Comparison of ENCODE assay signal across 10 cellular contexts in genomic region chr11:62853279-62853965, GRCh38. TPM values are rescaled to one million over a fixed set of nuclear protein-coding genes. Genes with fewer than 3 reads are reported as not detected.
DNase-seq lines count a peak whose midpoint lies in the region; ATAC-seq, FAIRE-seq and TF ChIP-seq lines count a peak whose summit lies in the region.
"Had no signal": no experiment of that assay in that cellular context is flagged by ENCODE, and none has a peak within 500 bp of the region (broad histone marks: within the 10 kb centered on the region; RNA-seq: fewer than 3 reads in every experiment).

No MANE protein-coding gene starts in this region.

- no peaks in the 10 kb centered on the region for H3K27me3 ChIP-seq in K562 (ENCODE audit: control insufficient read depth in 2 of 2, insufficient read depth in 2 of 2, low read length in 2 of 2)

- in situ Hi-C loops in K562 (cut with MboI), result loop anchor here (25.0 kb wide), 1 partner anchor 466 kb away; no protein-coding TSS in a partner anchor

- intact Hi-C loops in K562 (cut with micrococcal nuclease), result no loop called here
- intact Hi-C loops in CD14-positive monocyte (cut with micrococcal nuclease), result loop anchor here in 1 of 2 donors (10.0 kb wide), 1 partner anchor 239 kb away; the partner anchor contains the start of genes EML3 and ROM1

- H3K4me2 ChIP-seq in K562 (ENCODE audit: insufficient read depth, low read length), result peak overlapping the region; percentile 99

- no peak overlapping the region for H2AFZ ChIP-seq in K562 (ENCODE audit: low read depth, low read length)

- H3K4me3 ChIP-seq in K562, result peak overlapping the region; percentile 74

- peaks cover 70% of the 10 kb centered on the region for H3K79me2 ChIP-seq in K562 (ENCODE audit: control insufficient read depth, insufficient read depth, low read length)

- no peak for FAIRE-seq in K562 (lab: Jason Lieb, UNC)

- H3K27me3 Mint-ChIP-seq in IgD-negative memory B cell (no peaks in the 10 kb centered on the region), mesothelial cell of epicardium (ENCODE audit: low read depth) (no peaks in the 10 kb centered on the region), CD14-positive monocyte (ENCODE audit: low read depth in 3 of 3) (no peaks in the 10 kb centered on the region)

- H3K36me3 Mint-ChIP-seq in IgD-negative memory B cell, result no peaks in the 10 kb centered on the region
- H3K36me3 Mint-ChIP-seq in mesothelial cell of epicardium, result peaks cover 24% of the 10 kb centered on the region
- H3K36me3 Mint-ChIP-seq in CD14-positive monocyte, result peaks cover 29 to 31% of the 10 kb centered on the region in 2 donors

- no peaks in the 10 kb centered on the region for H3K9me3 ChIP-seq in K562 (replicated peaks; ENCODE audit: control insufficient read depth, insufficient read depth, low read depth, low read length)

- H4K20me1 ChIP-seq in K562 (replicated peaks; ENCODE audit: control insufficient read depth, insufficient read depth, low read length), result peaks cover 44% of the 10 kb centered on the region

- no TSS peak for BruUV-seq in K562 (replicated peaks; lab: Mats Ljungman, UMichigan)

- peak overlapping the region; percentile 92 to 96 for H3K9ac ChIP-seq in K562 (ENCODE audit: insufficient read depth in 1 of 2, low read depth in 2 of 2, low read length in 2 of 2)

- TF ChIP-seq CTCF in C4-2B (conservative IDR thresholded peaks at IDR 0.05) (no peak), K562 (IDR thresholded peaks at IDR 0.05 in 2 of 3, conservative IDR thresholded peaks at IDR 0.05 in 1 of 3; ENCODE audit: insufficient read depth in 2 of 3, low read depth in 1 of 3, low read length in 3 of 3) (no peak), mesothelial cell of epicardium (IDR thresholded peaks at IDR 0.05; ENCODE audit: unreplicated experiment) (no peak), CD14-positive monocyte (IDR thresholded peaks at IDR 0.05) (no peak)

- H3K4me1 Mint-ChIP-seq in IgD-negative memory B cell, result peaks cover 30 to 45% (median 43%) of the 10 kb centered on the region in 3 donors
- peaks cover 54% of the 10 kb centered on the region for H3K4me1 Mint-ChIP-seq in mesothelial cell of epicardium
- H3K4me1 Mint-ChIP-seq in CD14-positive monocyte, result peaks cover 48% of the 10 kb centered on the region

- peak overlapping the region; percentile 86 to 99 (median 89) for H3K27ac Mint-ChIP-seq in IgD-negative memory B cell
- peak overlapping the region; percentile 95 for H3K27ac Mint-ChIP-seq in mesothelial cell of epicardium
- H3K27ac Mint-ChIP-seq in CD14-positive monocyte, result peak overlapping the region in 1 of 7 donors; percentile 59

- ATAC-seq in K562 (no peak), GM18858 (IDR thresholded peaks at IDR 0.05; ENCODE audit: unreplicated experiment) (no peak)

- POLR2A ChIA-PET in K562 (lab: Yijun Ruan, JAX), result interaction anchor here (0.6 to 10.0 kb wide), 21 partner anchors 8 to 117 kb away, joined by 3 to 403 read pairs (median 19); partner anchors contain the start of genes NXF1, SLC3A2, STX5 and TEX54

- H3K36me3 ChIP-seq in K562 (ENCODE audit: control insufficient read depth, insufficient read depth, low read length), result peaks cover 50% of the 10 kb centered on the region

- H3K9me1 ChIP-seq in K562 (ENCODE audit: control insufficient read depth, insufficient read depth, low read length), result no peaks in the 10 kb centered on the region

- no peak for TF ChIP-seq RAD21 in K562 (CRISPR knock-in tag; conservative IDR thresholded peaks at IDR 0.05 in 1 of 2, IDR thresholded peaks at IDR 0.05 in 1 of 2)

- 2% methylated on average over 7 of the region's 7 CpGs for WGBS in K562 (ENCODE audit: insufficient coverage, low coverage, missing lambda C conversion rate)

- peak overlapping the region; percentile 5; the same call in 1 of the 2 replicates for H3K27ac ChIP-seq in C4-2B
- H3K27ac ChIP-seq in K562 (ENCODE audit: extremely low read depth, low read depth, low read length), result peak overlapping the region; percentile 92

- no peaks in the 10 kb centered on the region for H3K9me3 Mint-ChIP-seq in IgD-negative memory B cell
- H3K9me3 Mint-ChIP-seq in mesothelial cell of epicardium, result no peaks in the 10 kb centered on the region
- no peaks in the 10 kb centered on the region for H3K9me3 Mint-ChIP-seq in CD14-positive monocyte

- peak in 1 of 4 experiments; percentile 14 for DNase-seq in K562 (ENCODE audit: extremely low read depth in 1 of 4, low spot score in 3 of 4)
- DNase-seq in mesothelial cell of epicardium (ENCODE audit: low spot score in 2 of 2, unreplicated experiment in 2 of 2), result no peak
- no peak for DNase-seq in NCI-H82 (lab: John Stamatoyannopoulos, UW)
- DNase-seq in COLO829 (ENCODE audit: low spot score), result no peak
- no peak for DNase-seq in CD14-positive monocyte (ENCODE audit: low spot score)
- DNase-seq: caudate nucleus, NCI-H2029 treated with DMSO at 0.1 percent for 48 hours had no signal

- peak overlapping the region; percentile 97 to 99 (median 98) for H3K4me3 Mint-ChIP-seq in IgD-negative memory B cell
- peak overlapping the region; percentile 96 for H3K4me3 Mint-ChIP-seq in mesothelial cell of epicardium
- H3K4me3 Mint-ChIP-seq in CD14-positive monocyte, result no peak overlapping the region

- peak; percentile 65 for TF ChIP-seq POLR2A in K562 (conservative IDR thresholded peaks at IDR 0.05)

- CTCF ChIA-PET in K562 (lab: Yijun Ruan, JAX; ENCODE audit: low intra/inter-chr PET ratio), result no interaction called here

- peaks cover 0 to 14% of the 10 kb centered on the region in 2 experiments; a peak in 2 of 5 replicates for H3K4me1 ChIP-seq in K562 (replicated peaks in 1 of 2; ENCODE audit: control insufficient read depth in 2 of 2, insufficient read depth in 2 of 2, low read length in 2 of 2)

- TF ChIP-seq EP300 in K562 (IDR thresholded peaks at IDR 0.05; ENCODE audit: low read length), result no peak

RNA-seq across cellular contexts. Expression of gene WDR74, which starts 14.0 kb away (rescaled TPM):
- polyA plus RNA-seq in IgD-negative memory B cell (57.5 TPM), K562 (2011; rRNA removed) (87.2 and 92.0 TPM in 2 replicates), K562 (2014; fragmentation: Illumina TruSeq; extraction: Trizol) (114 and 118 TPM in 2 replicates), K562 (2014; fragmentation: Nextera tagmentation; extraction: Ambion mirVana) (10 to 100 TPM; 32.7 to 46.2 TPM), K562 (2014; rRNA removed) (165 and 208 TPM in 2 replicates), CD14-positive monocyte (10 to 100 TPM; 14.2 to 18.4 TPM)
- total RNA-seq in K562 (2011; cell fraction: chromatin; rRNA removed; ENCODE audit: low replicate concordance), result 146 and 260 TPM in 2 replicates
- 230 and 252 TPM in 2 replicates for total RNA-seq in K562 (2011; cell fraction: nucleolus; rRNA removed)
- total RNA-seq in K562 (2011; cell fraction: nucleoplasm; rRNA removed), result 260 and 399 TPM in 2 replicates
- total RNA-seq in K562 (2014; rRNA removed) (210 and 239 TPM in 2 replicates), K562 (2014; rRNA removed; fragmentation: Illumina TruSeq; extraction: Trizol) (94.6 and 112 TPM in 2 replicates), K562 (2015; rRNA removed; fragmentation: Illumina TruSeq; extraction: Trizol) (122 and 128 TPM in 2 replicates), K562 (2021) (136 TPM in 2 replicates), mesothelial cell of epicardium (59.3 to 63.7 TPM (median 62.1 TPM) in 3 replicates)
- polyA plus RNA-seq in K562 (2011; cell fraction: cytosol; rRNA removed), result 101 and 156 TPM in 2 replicates
- 223 and 302 TPM in 2 replicates for polyA plus RNA-seq in K562 (2011; cell fraction: nucleus; rRNA removed)
- polyA plus RNA-seq in K562 (2012), result 75.1 and 119 TPM in 2 replicates
- 96.2 and 110 TPM in 2 replicates for polyA minus RNA-seq in K562 (2011; rRNA and poly(A)+ RNA removed)
- polyA minus RNA-seq in K562 (2011; cell fraction: cytosol; rRNA and poly(A)+ RNA removed), result 51.0 and 53.7 TPM in 2 replicates
- polyA minus RNA-seq in K562 (2011; cell fraction: nucleus; rRNA and poly(A)+ RNA removed), result 178 and 418 TPM in 2 replicates

RNA-seq across cellular contexts. Expression of gene TEX54, which starts 20.8 kb away (rescaled TPM):
- polyA plus RNA-seq in IgD-negative memory B cell (not detected), K562 (2011; rRNA removed) (not detected in 2 replicates), K562 (2014; fragmentation: Illumina TruSeq; extraction: Trizol) (not detected in 2 replicates), K562 (2014; fragmentation: Nextera tagmentation; extraction: Ambion mirVana) (not detected), K562 (2014; rRNA removed) (not detected in 2 replicates), CD14-positive monocyte (under 1 TPM in 1 of 2 donors, not detected in 1; 0.74 TPM)
- 0.93 TPM in 1 of 2 replicates, not detected in the other for total RNA-seq in K562 (2011; cell fraction: chromatin; rRNA removed; ENCODE audit: low replicate concordance)
- 2.0 TPM in 1 of 2 replicates, not detected in the other for total RNA-seq in K562 (2011; cell fraction: nucleolus; rRNA removed)
- 1.2 TPM in 1 of 2 replicates, not detected in the other for total RNA-seq in K562 (2011; cell fraction: nucleoplasm; rRNA removed)
- total RNA-seq in K562 (2014; rRNA removed) (not detected in 2 replicates), K562 (2014; rRNA removed; fragmentation: Illumina TruSeq; extraction: Trizol) (not detected in 2 replicates), K562 (2015; rRNA removed; fragmentation: Illumina TruSeq; extraction: Trizol) (not detected in 2 replicates), K562 (2021) (not detected in 2 replicates), mesothelial cell of epicardium (not detected in 3 replicates)
- not detected in 2 replicates for polyA plus RNA-seq in K562 (2011; cell fraction: cytosol; rRNA removed)
- not detected in 2 replicates for polyA plus RNA-seq in K562 (2011; cell fraction: nucleus; rRNA removed)
- polyA plus RNA-seq in K562 (2012), result not detected in 2 replicates
- polyA minus RNA-seq in K562 (2011; rRNA and poly(A)+ RNA removed), result not detected in 2 replicates
- polyA minus RNA-seq in K562 (2011; cell fraction: cytosol; rRNA and poly(A)+ RNA removed), result not detected in 2 replicates
- not detected in 2 replicates for polyA minus RNA-seq in K562 (2011; cell fraction: nucleus; rRNA and poly(A)+ RNA removed)

RNA-seq across cellular contexts. Expression of gene STX5, which starts 21.6 kb away (rescaled TPM):
- polyA plus RNA-seq in IgD-negative memory B cell, result 39.8 TPM
- 46.3 and 74.6 TPM in 2 replicates for total RNA-seq in K562 (2011; cell fraction: chromatin; rRNA removed; ENCODE audit: low replicate concordance)
- total RNA-seq in K562 (2011; cell fraction: nucleolus; rRNA removed), result 33.7 and 41.5 TPM in 2 replicates
- 38.8 and 41.1 TPM in 2 replicates for total RNA-seq in K562 (2011; cell fraction: nucleoplasm; rRNA removed)
- 24.3 and 28.3 TPM in 2 replicates for total RNA-seq in K562 (2014; rRNA removed)
- 17.2 and 17.4 TPM in 2 replicates for total RNA-seq in K562 (2014; rRNA removed; fragmentation: Illumina TruSeq; extraction: Trizol)
- total RNA-seq in K562 (2015; rRNA removed; fragmentation: Illumina TruSeq; extraction: Trizol), result 19.4 TPM in 2 replicates
- total RNA-seq in K562 (2021), result 24.8 and 26.9 TPM in 2 replicates
- polyA plus RNA-seq in K562 (2011; rRNA removed), result 28.6 and 34.5 TPM in 2 replicates
- polyA plus RNA-seq in K562 (2011; cell fraction: cytosol; rRNA removed), result 35.9 and 38.3 TPM in 2 replicates
- polyA plus RNA-seq in K562 (2011; cell fraction: nucleus; rRNA removed), result 30.2 and 48.1 TPM in 2 replicates
- polyA plus RNA-seq in K562 (2012), result 22.3 and 69.5 TPM in 2 replicates
- 27.8 TPM in 2 replicates for polyA plus RNA-seq in K562 (2014; fragmentation: Illumina TruSeq; extraction: Trizol)
- 1 to 10 TPM; 2.8 to 3.6 TPM for polyA plus RNA-seq in K562 (2014; fragmentation: Nextera tagmentation; extraction: Ambion mirVana)
- 23.7 and 27.7 TPM in 2 replicates for polyA plus RNA-seq in K562 (2014; rRNA removed)
- polyA minus RNA-seq in K562 (2011; rRNA and poly(A)+ RNA removed), result 36.3 and 40.4 TPM in 2 replicates
- polyA minus RNA-seq in K562 (2011; cell fraction: cytosol; rRNA and poly(A)+ RNA removed), result 14.2 and 15.6 TPM in 2 replicates
- polyA minus RNA-seq in K562 (2011; cell fraction: nucleus; rRNA and poly(A)+ RNA removed), result 18.3 and 23.7 TPM in 2 replicates
- total RNA-seq in mesothelial cell of epicardium, result 55.2 to 57.9 TPM (median 55.8 TPM) in 3 replicates
- 10 to 100 TPM; 38.5 to 39.6 TPM for polyA plus RNA-seq in CD14-positive monocyte

RNA-seq across cellular contexts. Expression of gene SLC3A2, which starts 27.3 kb away (rescaled TPM):
- polyA plus RNA-seq in IgD-negative memory B cell, result 111 TPM
- 762 and 871 TPM in 2 replicates for total RNA-seq in K562 (2011; cell fraction: chromatin; rRNA removed; ENCODE audit: low replicate concordance)
- total RNA-seq in K562 (2011; cell fraction: nucleolus; rRNA removed), result 808 and 809 TPM in 2 replicates
- 628 and 726 TPM in 2 replicates for total RNA-seq in K562 (2011; cell fraction: nucleoplasm; rRNA removed)
- total RNA-seq in K562 (2014; rRNA removed), result 245 and 289 TPM in 2 replicates
- total RNA-seq in K562 (2014; rRNA removed; fragmentation: Illumina TruSeq; extraction: Trizol), result 214 and 276 TPM in 2 replicates
- 120 and 132 TPM in 2 replicates for total RNA-seq in K562 (2015; rRNA removed; fragmentation: Illumina TruSeq; extraction: Trizol)
- total RNA-seq in K562 (2021), result 255 and 276 TPM in 2 replicates
- polyA plus RNA-seq in K562 (2011; rRNA removed), result 282 and 323 TPM in 2 replicates
- 289 and 316 TPM in 2 replicates for polyA plus RNA-seq in K562 (2011; cell fraction: cytosol; rRNA removed)
- 1,169 and 1,253 TPM in 2 replicates for polyA plus RNA-seq in K562 (2011; cell fraction: nucleus; rRNA removed)
- polyA plus RNA-seq in K562 (2012), result 196 and 375 TPM in 2 replicates
- 183 and 221 TPM in 2 replicates for polyA plus RNA-seq in K562 (2014; fragmentation: Illumina TruSeq; extraction: Trizol)
- 10 to 100 TPM; 20.0 to 39.7 TPM for polyA plus RNA-seq in K562 (2014; fragmentation: Nextera tagmentation; extraction: Ambion mirVana)
- 254 and 296 TPM in 2 replicates for polyA plus RNA-seq in K562 (2014; rRNA removed)
- 168 and 173 TPM in 2 replicates for polyA minus RNA-seq in K562 (2011; rRNA and poly(A)+ RNA removed)
- 167 and 196 TPM in 2 replicates for polyA minus RNA-seq in K562 (2011; cell fraction: cytosol; rRNA and poly(A)+ RNA removed)
- 164 and 348 TPM in 2 replicates for polyA minus RNA-seq in K562 (2011; cell fraction: nucleus; rRNA and poly(A)+ RNA removed)
- total RNA-seq in mesothelial cell of epicardium, result 205 to 212 TPM (median 208 TPM) in 3 replicates
- 100 to 1,000 TPM; 156 to 189 TPM for polyA plus RNA-seq in CD14-positive monocyte

RNA-seq across cellular contexts. Expression of gene NXF1, which starts 48.2 kb away (rescaled TPM):
- polyA plus RNA-seq in IgD-negative memory B cell (67.6 TPM), K562 (2011; rRNA removed) (18.1 and 26.3 TPM in 2 replicates), K562 (2014; fragmentation: Illumina TruSeq; extraction: Trizol) (86.9 and 98.3 TPM in 2 replicates), K562 (2014; fragmentation: Nextera tagmentation; extraction: Ambion mirVana) (10 to 100 TPM; 26.8 to 68.8 TPM), K562 (2014; rRNA removed) (34.4 and 41.1 TPM in 2 replicates), CD14-positive monocyte (10 to 100 TPM; 50.1 to 70.6 TPM)
- total RNA-seq in K562 (2011; cell fraction: chromatin; rRNA removed; ENCODE audit: low replicate concordance), result 197 and 278 TPM in 2 replicates
- 110 and 133 TPM in 2 replicates for total RNA-seq in K562 (2011; cell fraction: nucleolus; rRNA removed)
- 134 and 162 TPM in 2 replicates for total RNA-seq in K562 (2011; cell fraction: nucleoplasm; rRNA removed)
- total RNA-seq in K562 (2014; rRNA removed) (24.4 and 36.9 TPM in 2 replicates), K562 (2014; rRNA removed; fragmentation: Illumina TruSeq; extraction: Trizol) (24.0 and 28.5 TPM in 2 replicates), K562 (2015; rRNA removed; fragmentation: Illumina TruSeq; extraction: Trizol) (35.3 and 35.8 TPM in 2 replicates), K562 (2021) (60.2 and 64.7 TPM in 2 replicates), mesothelial cell of epicardium (108 to 111 TPM (median 110 TPM) in 3 replicates)
- 34.4 and 39.3 TPM in 2 replicates for polyA plus RNA-seq in K562 (2011; cell fraction: cytosol; rRNA removed)
- polyA plus RNA-seq in K562 (2011; cell fraction: nucleus; rRNA removed), result 182 and 294 TPM in 2 replicates
- 55.7 and 62.4 TPM in 2 replicates for polyA plus RNA-seq in K562 (2012)
- 50.1 and 55.8 TPM in 2 replicates for polyA minus RNA-seq in K562 (2011; rRNA and poly(A)+ RNA removed)
- polyA minus RNA-seq in K562 (2011; cell fraction: cytosol; rRNA and poly(A)+ RNA removed), result 25.8 and 39.4 TPM in 2 replicates
- 37.7 and 52.9 TPM in 2 replicates for polyA minus RNA-seq in K562 (2011; cell fraction: nucleus; rRNA and poly(A)+ RNA removed)

Comparison
In these comparisons a context has a peak if more than half of its experiments do, and no peak if none do; other contexts are left out.
1. H3K4me3 Mint-ChIP-seq: peak in IgD-negative memory B cell (4 of 4) and mesothelial cell of epicardium (single experiment); none in CD14-positive monocyte (0 of 2).